In the genomic region with DNA sequence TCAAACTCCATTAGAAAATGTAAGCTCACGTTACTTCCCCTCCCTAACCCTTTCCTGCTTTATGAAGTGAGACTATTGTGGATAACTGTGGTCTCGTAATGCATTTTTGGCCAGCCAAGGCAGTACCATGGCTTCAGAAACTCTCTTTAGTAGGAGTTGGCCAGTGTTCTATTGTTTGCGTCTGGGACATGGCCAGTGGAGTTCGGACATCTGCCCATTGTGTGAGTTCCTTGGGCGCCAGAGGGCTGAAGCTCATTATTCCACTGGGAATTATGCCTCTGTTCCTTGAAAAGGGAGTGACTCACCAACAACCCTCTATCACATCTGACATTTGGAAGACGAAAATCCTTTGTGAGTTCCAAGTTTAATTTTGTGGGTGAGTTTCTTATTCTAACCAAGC, we compare ENCODE assay signal across 1 cellular context.
TF ChIP-seq lines count a peak whose summit lies in the region.

No MANE protein-coding gene starts in this region.

TF ChIP-seq in GM23338, 12 proteins besides CTCF, POLR2A, EP300 and RAD21 (continued from another document):
- TF ChIP-seq ETS1 (IDR thresholded peaks at IDR 0.05), result no peak
- TF ChIP-seq POLR2AphosphoS5 (IDR thresholded peaks at IDR 0.05; ENCODE audit: low read depth), result no peak
- no peak for TF ChIP-seq ZNF331 (CRISPR knock-in tag; IDR thresholded peaks at IDR 0.05; ENCODE audit: low read depth)
- TF ChIP-seq, protein P1, sequence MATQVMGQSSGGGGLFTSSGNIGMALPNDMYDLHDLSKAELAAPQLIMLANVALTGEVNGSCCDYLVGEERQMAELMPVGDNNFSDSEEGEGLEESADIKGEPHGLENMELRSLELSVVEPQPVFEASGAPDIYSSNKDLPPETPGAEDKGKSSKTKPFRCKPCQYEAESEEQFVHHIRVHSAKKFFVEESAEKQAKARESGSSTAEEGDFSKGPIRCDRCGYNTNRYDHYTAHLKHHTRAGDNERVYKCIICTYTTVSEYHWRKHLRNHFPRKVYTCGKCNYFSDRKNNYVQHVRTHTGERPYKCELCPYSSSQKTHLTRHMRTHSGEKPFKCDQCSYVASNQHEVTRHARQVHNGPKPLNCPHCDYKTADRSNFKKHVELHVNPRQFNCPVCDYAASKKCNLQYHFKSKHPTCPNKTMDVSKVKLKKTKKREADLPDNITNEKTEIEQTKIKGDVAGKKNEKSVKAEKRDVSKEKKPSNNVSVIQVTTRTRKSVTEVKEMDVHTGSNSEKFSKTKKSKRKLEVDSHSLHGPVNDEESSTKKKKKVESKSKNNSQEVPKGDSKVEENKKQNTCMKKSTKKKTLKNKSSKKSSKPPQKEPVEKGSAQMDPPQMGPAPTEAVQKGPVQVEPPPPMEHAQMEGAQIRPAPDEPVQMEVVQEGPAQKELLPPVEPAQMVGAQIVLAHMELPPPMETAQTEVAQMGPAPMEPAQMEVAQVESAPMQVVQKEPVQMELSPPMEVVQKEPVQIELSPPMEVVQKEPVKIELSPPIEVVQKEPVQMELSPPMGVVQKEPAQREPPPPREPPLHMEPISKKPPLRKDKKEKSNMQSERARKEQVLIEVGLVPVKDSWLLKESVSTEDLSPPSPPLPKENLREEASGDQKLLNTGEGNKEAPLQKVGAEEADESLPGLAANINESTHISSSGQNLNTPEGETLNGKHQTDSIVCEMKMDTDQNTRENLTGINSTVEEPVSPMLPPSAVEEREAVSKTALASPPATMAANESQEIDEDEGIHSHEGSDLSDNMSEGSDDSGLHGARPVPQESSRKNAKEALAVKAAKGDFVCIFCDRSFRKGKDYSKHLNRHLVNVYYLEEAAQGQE (IDR thresholded peaks at IDR 0.05; ENCODE audit: unreplicated experiment), result no peak
- TF ChIP-seq EZH2 (IDR thresholded peaks at IDR 0.05; ENCODE audit: low read depth, unreplicated experiment), result no peak
TF ChIP-seq in GM23338: peak in this region for 0.
